ENCODE assay signal across 12 cellular contexts in the genomic region with DNA sequence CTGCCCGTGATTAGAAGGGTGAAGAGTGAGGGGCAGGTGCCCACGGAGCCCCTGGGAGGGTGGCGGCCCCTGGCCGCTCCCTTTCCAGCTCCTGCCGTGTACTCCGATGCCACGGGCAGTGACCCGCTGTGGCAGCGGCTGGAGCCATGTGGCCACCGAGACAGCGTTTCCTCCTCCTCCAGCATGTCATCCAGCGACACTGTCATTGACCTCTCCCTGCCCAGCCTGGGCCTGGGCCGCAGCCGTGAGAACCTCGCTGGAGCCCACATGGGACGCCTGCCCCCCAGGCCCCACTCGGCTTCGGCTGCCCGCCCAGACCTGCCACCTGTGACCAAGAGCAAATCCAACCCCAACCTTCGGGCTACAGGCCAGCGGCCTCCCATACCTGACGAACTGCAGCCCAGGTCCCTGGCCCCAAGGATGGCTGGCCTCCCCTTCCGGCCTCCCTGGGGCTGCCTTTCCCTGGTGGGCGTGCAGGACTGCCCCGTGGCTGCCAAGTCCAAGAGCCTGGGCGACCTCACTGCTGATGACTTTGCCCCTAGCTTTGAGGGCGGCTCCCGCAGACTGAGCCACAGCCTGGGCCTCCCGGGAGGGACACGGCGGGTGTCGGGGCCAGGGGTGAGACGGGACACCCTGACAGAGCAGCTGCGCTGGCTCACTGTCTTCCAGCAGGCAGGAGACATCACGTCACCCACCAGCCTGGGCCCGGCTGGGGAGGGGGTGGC. TPM values are rescaled to one million over a fixed set of nuclear protein-coding genes. Genes with fewer than 3 reads are reported as not detected.
DNase-seq lines count a peak whose midpoint lies in the region; ATAC-seq, FAIRE-seq and TF ChIP-seq lines count a peak whose summit lies in the region.
"Had no signal": no experiment of that assay in that cellular context is flagged by ENCODE, and none has a peak within 500 bp of the region (broad histone marks: within the 10 kb centered on the region; RNA-seq: fewer than 3 reads in every experiment).

No MANE protein-coding gene starts in this region.

- no peaks in the 10 kb centered on the region for H3K27me3 Mint-ChIP-seq in activated CD4-positive, alpha-beta T cell treated with anti-CD3 and anti-CD28 coated beads, Interleukin-2, amount 10 ng/mL, durations not matched to agents 24 days and 14 days
- H3K27me3 Mint-ChIP-seq: CD8-positive, alpha-beta memory T cell had no signal

- peaks cover 15 to 27% (median 24%) of the 10 kb centered on the region in 11 experiments for H3K36me3 ChIP-seq in BLaER1 treated with 17β-estradiol and CSF1 and Interleukin-3, amounts not matched to agents 10 nM and 100 nM
- H3K36me3 ChIP-seq in K562 (ENCODE audit: control insufficient read depth, insufficient read depth, low read length) (peaks cover 20% of the 10 kb centered on the region; the same call in 2 of the 3 replicates), osteoblast (ENCODE audit: insufficient read depth, low read length) (peaks cover 5% of the 10 kb centered on the region)
- H3K36me3 ChIP-seq: BE2C had no signal

- H3K4me2 ChIP-seq in BLaER1 treated with 17β-estradiol and CSF1 and Interleukin-3, amounts not matched to agents 10 nM and 100 nM, result peak overlapping the region in 6 of 11 experiments; percentile 6 to 41 (median 10); a peak in 5 of 22 replicates
- H3K4me2 ChIP-seq in K562 (ENCODE audit: insufficient read depth, low read length) (no peak overlapping the region), osteoblast (ENCODE audit: insufficient read depth, low read length) (no peak overlapping the region)

- no peaks in the 10 kb centered on the region for H3K9me3 Mint-ChIP-seq in activated CD4-positive, alpha-beta T cell treated with anti-CD3 and anti-CD28 coated beads, Interleukin-2, amount 10 ng/mL, durations not matched to agents 24 days and 14 days
- H3K9me3 Mint-ChIP-seq: CD8-positive, alpha-beta memory T cell had no signal

- no TSS peak for BruUV-seq in K562 (replicated peaks; lab: Mats Ljungman, UMichigan)

- H3K4me3 ChIP-seq in BLaER1 treated with 17β-estradiol and CSF1 and Interleukin-3, amounts not matched to agents 10 nM and 100 nM, result no peak overlapping the region
- H3K4me3 ChIP-seq in K562, result no peak overlapping the region
- H3K4me3 ChIP-seq in osteoblast (ENCODE audit: insufficient read depth, low read length), result no peak overlapping the region

- peaks cover 35 to 63% (median 48%) of the 10 kb centered on the region in 10 experiments for H3K4me1 ChIP-seq in BLaER1 treated with 17β-estradiol and CSF1 and Interleukin-3, amounts not matched to agents 10 nM and 100 nM
- peaks cover 0 to 88% of the 10 kb centered on the region in 2 experiments; a peak in 2 of 5 replicates for H3K4me1 ChIP-seq in K562 (replicated peaks in 1 of 2; ENCODE audit: control insufficient read depth in 2 of 2, insufficient read depth in 2 of 2, low read length in 2 of 2)
- H3K4me1 ChIP-seq in osteoblast (ENCODE audit: insufficient read depth, low read length), result no peaks in the 10 kb centered on the region
- H3K4me1 ChIP-seq: BE2C had no signal

- peak overlapping the region in 1 of 11 experiments; percentile 15; a peak in 2 of 22 replicates for H3K9ac ChIP-seq in BLaER1 treated with 17β-estradiol and CSF1 and Interleukin-3, amounts not matched to agents 10 nM and 100 nM
- no peak overlapping the region; a peak in 1 of 4 replicates for H3K9ac ChIP-seq in K562 (ENCODE audit: insufficient read depth in 1 of 2, low read depth in 2 of 2, low read length in 2 of 2)

- 14% methylated on average over 31 of the region's 36 CpGs for WGBS in K562 (ENCODE audit: insufficient coverage, low coverage, missing lambda C conversion rate)

- peaks cover 3% of the 10 kb centered on the region for H3K4me1 Mint-ChIP-seq in activated CD4-positive, alpha-beta T cell treated with anti-CD3 and anti-CD28 coated beads, Interleukin-2, amount 10 ng/mL, durations not matched to agents 24 days and 14 days

- H3K79me2 ChIP-seq in K562 (ENCODE audit: control insufficient read depth, insufficient read depth, low read length), result no peaks in the 10 kb centered on the region
- H3K79me2 ChIP-seq in osteoblast (ENCODE audit: insufficient read depth, low read length), result no peaks in the 10 kb centered on the region

- ATAC-seq in K562, result no peak
- ATAC-seq in GM19351 (IDR thresholded peaks at IDR 0.05; ENCODE audit: unreplicated experiment), result no peak

- no peak overlapping the region for H3K27ac ChIP-seq in BLaER1 treated with 17β-estradiol and CSF1 and Interleukin-3, amounts not matched to agents 10 nM and 100 nM
- H3K27ac ChIP-seq in K562 (ENCODE audit: extremely low read depth, low read depth, low read length), result no peak overlapping the region
- no peak overlapping the region for H3K27ac ChIP-seq in osteoblast (ENCODE audit: low read depth, low read length)

- POLR2A ChIA-PET in K562 (lab: Yijun Ruan, JAX), result no interaction called here

- H3K4me3 Mint-ChIP-seq in activated CD4-positive, alpha-beta T cell treated with anti-CD3 and anti-CD28 coated beads, Interleukin-2, amount 10 ng/mL, durations not matched to agents 24 days and 14 days, result no peak overlapping the region
- H3K4me3 Mint-ChIP-seq: CD8-positive, alpha-beta memory T cell had no signal

- peak; percentile 45 for DNase-seq in GM03348 (ENCODE audit: low spot score)
- no peak for DNase-seq in K562 (ENCODE audit: extremely low read depth in 1 of 4, low spot score in 3 of 4)
- DNase-seq in osteoblast (ENCODE audit: insufficient read length, low spot score, missing footprints), result peak; percentile 89
- DNase-seq in activated CD4-positive, alpha-beta T cell treated with anti-CD3 and anti-CD28 coated beads, Interleukin-2, amount 10 ng/mL, durations not matched to agents 24 days and 14 days, result no peak
- DNase-seq in COLO668 (lab: John Stamatoyannopoulos, UW; ENCODE audit: unreplicated experiment), result no peak
- DNase-seq: BE2C; CD8-positive, alpha-beta memory T cell; Kasumi-1; NCI-H2029; NCI-H510A treated with DMSO at 0.1 percent for 48 hours had no signal

- H3K9me3 ChIP-seq in BLaER1 treated with 17β-estradiol and CSF1 and Interleukin-3, amounts not matched to agents 10 nM and 100 nM (replicated peaks in 1 of 11), result no peaks in the 10 kb centered on the region
- H3K9me3 ChIP-seq in K562 (replicated peaks; ENCODE audit: control insufficient read depth, insufficient read depth, low read depth, low read length), result no peaks in the 10 kb centered on the region
- no peaks in the 10 kb centered on the region for H3K9me3 ChIP-seq in osteoblast (ENCODE audit: low read depth, low read length)
- H3K9me3 ChIP-seq: BE2C had no signal

- H3K9me1 ChIP-seq in K562 (ENCODE audit: control insufficient read depth, insufficient read depth, low read length), result peaks cover under 1% of the 10 kb centered on the region

- H3K36me3 Mint-ChIP-seq in activated CD4-positive, alpha-beta T cell treated with anti-CD3 and anti-CD28 coated beads, Interleukin-2, amount 10 ng/mL, durations not matched to agents 24 days and 14 days (ENCODE audit: low read depth), result peaks cover 2% of the 10 kb centered on the region

- TF ChIP-seq RAD21 in K562 (CRISPR knock-in tag; conservative IDR thresholded peaks at IDR 0.05 in 1 of 2, IDR thresholded peaks at IDR 0.05 in 1 of 2), result no peak

- no peak for FAIRE-seq in K562 (lab: Jason Lieb, UNC)

- no peak for TF ChIP-seq EP300 in K562 (IDR thresholded peaks at IDR 0.05; ENCODE audit: low read length)

- H3K27me3 ChIP-seq in BLaER1 treated with 17β-estradiol and CSF1 and Interleukin-3, amounts not matched to agents 10 nM and 100 nM, result no peaks in the 10 kb centered on the region
- H3K27me3 ChIP-seq in K562 (ENCODE audit: control insufficient read depth in 2 of 2, insufficient read depth in 2 of 2, low read length in 2 of 2) (peaks cover 25 to 40% of the 10 kb centered on the region in 2 experiments; a peak in 4 of 5 replicates), osteoblast (ENCODE audit: insufficient read depth, low read length) (peaks cover 28% of the 10 kb centered on the region)
- H3K27me3 ChIP-seq: BE2C had no signal

- in situ Hi-C loops in K562 (cut with MboI), result no loop called here

- TF ChIP-seq CTCF in K562 (IDR thresholded peaks at IDR 0.05 in 2 of 3, conservative IDR thresholded peaks at IDR 0.05 in 1 of 3; ENCODE audit: insufficient read depth in 2 of 3, low read depth in 1 of 3, low read length in 3 of 3) (no peak), osteoblast (IDR thresholded peaks at IDR 0.05; ENCODE audit: extremely low read depth, low read depth, low read length) (no peak)

- CTCF ChIA-PET in K562 (lab: Yijun Ruan, JAX; ENCODE audit: low intra/inter-chr PET ratio), result no interaction called here

- TF ChIP-seq POLR2A in K562 (conservative IDR thresholded peaks at IDR 0.05), result no peak

- no peak overlapping the region for H2AFZ ChIP-seq in K562 (ENCODE audit: low read depth, low read length)
- no peak overlapping the region for H2AFZ ChIP-seq in osteoblast (ENCODE audit: low read length)

- intact Hi-C loops in K562 (cut with micrococcal nuclease), result no loop called here
- intact Hi-C loops in activated CD4-positive, alpha-beta T cell treated with anti-CD3 and anti-CD28 coated beads, Interleukin-2, amount 10 ng/mL, durations not matched to agents 24 days and 14 days (cut with micrococcal nuclease), result no loop called here

- H4K20me1 ChIP-seq in BLaER1 treated with 17β-estradiol and CSF1 and Interleukin-3, amounts not matched to agents 10 nM and 100 nM, result peaks cover 14 to 79% (median 53%) of the 10 kb centered on the region in 11 experiments; a peak in 21 of 22 replicates
- peaks cover 10% of the 10 kb centered on the region; the same call in 1 of the 2 replicates for H4K20me1 ChIP-seq in K562 (replicated peaks; ENCODE audit: control insufficient read depth, insufficient read depth, low read length)
- H4K20me1 ChIP-seq in osteoblast (ENCODE audit: insufficient read depth, low read length), result peaks cover 5% of the 10 kb centered on the region

- no peak overlapping the region for H3K27ac Mint-ChIP-seq in activated CD4-positive, alpha-beta T cell treated with anti-CD3 and anti-CD28 coated beads, Interleukin-2, amount 10 ng/mL, durations not matched to agents 24 days and 14 days
- H3K27ac Mint-ChIP-seq: CD8-positive, alpha-beta memory T cell had no signal

RNA-seq across cellular contexts. Expression of a gene that starts 22.0 kb away (rescaled TPM):
- 114 and 307 TPM in 2 replicates for total RNA-seq in K562 (2011; cell fraction: chromatin; rRNA removed; ENCODE audit: low replicate concordance)
- 194 and 202 TPM in 2 replicates for total RNA-seq in K562 (2011; cell fraction: nucleolus; rRNA removed)
- 119 and 146 TPM in 2 replicates for total RNA-seq in K562 (2011; cell fraction: nucleoplasm; rRNA removed)
- total RNA-seq in K562 (2014; rRNA removed), result 39.6 and 50.7 TPM in 2 replicates
- 15.3 and 19.2 TPM in 2 replicates for total RNA-seq in K562 (2014; rRNA removed; fragmentation: Illumina TruSeq; extraction: Trizol)
- total RNA-seq in K562 (2015; rRNA removed; fragmentation: Illumina TruSeq; extraction: Trizol), result 29.7 and 32.0 TPM in 2 replicates
- total RNA-seq in K562 (2021), result 55.6 and 61.3 TPM in 2 replicates
- 23.3 and 39.3 TPM in 2 replicates for polyA plus RNA-seq in K562 (2011; rRNA removed)
- 21.3 and 25.3 TPM in 2 replicates for polyA plus RNA-seq in K562 (2011; cell fraction: cytosol; rRNA removed)
- polyA plus RNA-seq in K562 (2011; cell fraction: nucleus; rRNA removed), result 181 and 249 TPM in 2 replicates
- polyA plus RNA-seq in K562 (2012), result 28.4 and 32.3 TPM in 2 replicates
- polyA plus RNA-seq in K562 (2014; fragmentation: Illumina TruSeq; extraction: Trizol), result 31.5 and 31.8 TPM in 2 replicates
- 1 to 10 TPM in 1 of 2 experiments, under 1 TPM in 1; 0.93 to 1.4 TPM for polyA plus RNA-seq in K562 (2014; fragmentation: Nextera tagmentation; extraction: Ambion mirVana)
- polyA plus RNA-seq in K562 (2014; rRNA removed), result 41.3 and 42.3 TPM in 2 replicates
- polyA minus RNA-seq in K562 (2011; rRNA and poly(A)+ RNA removed), result 22.3 and 22.4 TPM in 2 replicates
- 35.2 and 42.6 TPM in 2 replicates for polyA minus RNA-seq in K562 (2011; cell fraction: cytosol; rRNA and poly(A)+ RNA removed)
- polyA minus RNA-seq in K562 (2011; cell fraction: nucleus; rRNA and poly(A)+ RNA removed), result 116 and 142 TPM in 2 replicates
- total RNA-seq in osteoblast, result 15.2 and 18.6 TPM in 2 replicates
- 55.2 and 56.7 TPM in 2 replicates for total RNA-seq in activated CD4-positive, alpha-beta T cell treated with anti-CD3 and anti-CD28 coated beads, Interleukin-2, amount 10 ng/mL, durations not matched to agents 24 days and 14 days

RNA-seq across cellular contexts. Expression of a gene that starts 25.7 kb away (rescaled TPM):
- total RNA-seq in K562 (2011; cell fraction: chromatin; rRNA removed; ENCODE audit: low replicate concordance), result not detected in 2 replicates
- total RNA-seq in K562 (2011; cell fraction: nucleolus; rRNA removed), result not detected in 2 replicates
- not detected in 2 replicates for total RNA-seq in K562 (2011; cell fraction: nucleoplasm; rRNA removed)
- total RNA-seq in K562 (2014; rRNA removed) (not detected in 2 replicates), K562 (2014; rRNA removed; fragmentation: Illumina TruSeq; extraction: Trizol) (not detected in 2 replicates), K562 (2015; rRNA removed; fragmentation: Illumina TruSeq; extraction: Trizol) (not detected in 2 replicates), K562 (2021) (not detected in 2 replicates), osteoblast (not detected in 2 replicates)
- polyA plus RNA-seq in K562 (2011; rRNA removed) (not detected in 2 replicates), K562 (2014; fragmentation: Illumina TruSeq; extraction: Trizol) (not detected in 2 replicates), K562 (2014; fragmentation: Nextera tagmentation; extraction: Ambion mirVana) (not detected), K562 (2014; rRNA removed) (not detected in 2 replicates)
- polyA plus RNA-seq in K562 (2011; cell fraction: cytosol; rRNA removed), result 0.04 TPM in 1 of 2 replicates, not detected in the other
- polyA plus RNA-seq in K562 (2011; cell fraction: nucleus; rRNA removed), result not detected in 2 replicates
- not detected in 2 replicates for polyA plus RNA-seq in K562 (2012)
- not detected in 2 replicates for polyA minus RNA-seq in K562 (2011; rRNA and poly(A)+ RNA removed)
- polyA minus RNA-seq in K562 (2011; cell fraction: cytosol; rRNA and poly(A)+ RNA removed), result not detected in 2 replicates
- polyA minus RNA-seq in K562 (2011; cell fraction: nucleus; rRNA and poly(A)+ RNA removed), result not detected in 2 replicates
- total RNA-seq in activated CD4-positive, alpha-beta T cell treated with anti-CD3 and anti-CD28 coated beads, Interleukin-2, amount 10 ng/mL, durations not matched to agents 24 days and 14 days, result not detected in 2 replicates
- total RNA-seq: CD8-positive, alpha-beta memory T cell had no signal
- polyA plus RNA-seq: CD8-positive, alpha-beta memory T cell had no signal

RNA-seq across cellular contexts. Expression of a gene that starts 28.3 kb away (rescaled TPM):
- total RNA-seq in K562 (2011; cell fraction: chromatin; rRNA removed; ENCODE audit: low replicate concordance), result 0.07 TPM in 1 of 2 replicates, not detected in the other
- not detected in 2 replicates for total RNA-seq in K562 (2011; cell fraction: nucleolus; rRNA removed)
- total RNA-seq in K562 (2011; cell fraction: nucleoplasm; rRNA removed), result not detected in 2 replicates
- total RNA-seq in K562 (2014; rRNA removed) (not detected in 2 replicates), K562 (2014; rRNA removed; fragmentation: Illumina TruSeq; extraction: Trizol) (not detected in 2 replicates), K562 (2015; rRNA removed; fragmentation: Illumina TruSeq; extraction: Trizol) (not detected in 2 replicates), K562 (2021) (0.04 and 0.16 TPM in 2 replicates), osteoblast (under 0.01 TPM in 1 of 2 replicates, not detected in the other)
- polyA plus RNA-seq in K562 (2011; rRNA removed) (not detected in 2 replicates), K562 (2014; fragmentation: Illumina TruSeq; extraction: Trizol) (not detected in 2 replicates), K562 (2014; fragmentation: Nextera tagmentation; extraction: Ambion mirVana) (not detected), K562 (2014; rRNA removed) (not detected in 2 replicates)
- polyA plus RNA-seq in K562 (2011; cell fraction: cytosol; rRNA removed), result not detected in 2 replicates
- 0.01 and 0.04 TPM in 2 replicates for polyA plus RNA-seq in K562 (2011; cell fraction: nucleus; rRNA removed)
- polyA plus RNA-seq in K562 (2012), result not detected in 2 replicates
- not detected in 2 replicates for polyA minus RNA-seq in K562 (2011; rRNA and poly(A)+ RNA removed)
- polyA minus RNA-seq in K562 (2011; cell fraction: cytosol; rRNA and poly(A)+ RNA removed), result not detected in 2 replicates
- not detected in 2 replicates for polyA minus RNA-seq in K562 (2011; cell fraction: nucleus; rRNA and poly(A)+ RNA removed)
- 2.2 and 2.8 TPM in 2 replicates for total RNA-seq in activated CD4-positive, alpha-beta T cell treated with anti-CD3 and anti-CD28 coated beads, Interleukin-2, amount 10 ng/mL, durations not matched to agents 24 days and 14 days

RNA-seq across cellular contexts. Expression of a gene that starts 51.8 kb away (rescaled TPM):
- total RNA-seq in K562 (2011; cell fraction: chromatin; rRNA removed; ENCODE audit: low replicate concordance), result 2.5 and 7.5 TPM in 2 replicates
- total RNA-seq in K562 (2011; cell fraction: nucleolus; rRNA removed), result 4.8 and 5.5 TPM in 2 replicates
- total RNA-seq in K562 (2011; cell fraction: nucleoplasm; rRNA removed), result 3.3 and 3.4 TPM in 2 replicates
- total RNA-seq in K562 (2014; rRNA removed), result 0.68 and 0.73 TPM in 2 replicates
- 0.11 and 0.16 TPM in 2 replicates for total RNA-seq in K562 (2014; rRNA removed; fragmentation: Illumina TruSeq; extraction: Trizol)
- total RNA-seq in K562 (2015; rRNA removed; fragmentation: Illumina TruSeq; extraction: Trizol), result 1.1 and 1.3 TPM in 2 replicates
- 1.8 and 2.1 TPM in 2 replicates for total RNA-seq in K562 (2021)
- 0.68 and 1.3 TPM in 2 replicates for polyA plus RNA-seq in K562 (2011; rRNA removed)
- polyA plus RNA-seq in K562 (2011; cell fraction: cytosol; rRNA removed), result 0.97 and 1.0 TPM in 2 replicates
- 11.2 and 14.0 TPM in 2 replicates for polyA plus RNA-seq in K562 (2011; cell fraction: nucleus; rRNA removed)
- polyA plus RNA-seq in K562 (2012), result 3.3 and 11.5 TPM in 2 replicates
- 0.58 and 0.89 TPM in 2 replicates for polyA plus RNA-seq in K562 (2014; fragmentation: Illumina TruSeq; extraction: Trizol)
- not detected for polyA plus RNA-seq in K562 (2014; fragmentation: Nextera tagmentation; extraction: Ambion mirVana)
- polyA plus RNA-seq in K562 (2014; rRNA removed), result 1.6 and 2.3 TPM in 2 replicates
- 0.15 and 0.18 TPM in 2 replicates for polyA minus RNA-seq in K562 (2011; rRNA and poly(A)+ RNA removed)
- polyA minus RNA-seq in K562 (2011; cell fraction: cytosol; rRNA and poly(A)+ RNA removed), result not detected in 2 replicates
- polyA minus RNA-seq in K562 (2011; cell fraction: nucleus; rRNA and poly(A)+ RNA removed), result 1.6 and 2.0 TPM in 2 replicates
- total RNA-seq in osteoblast, result 29.2 and 36.6 TPM in 2 replicates
- 207 and 209 TPM in 2 replicates for total RNA-seq in activated CD4-positive, alpha-beta T cell treated with anti-CD3 and anti-CD28 coated beads, Interleukin-2, amount 10 ng/mL, durations not matched to agents 24 days and 14 days

Comparison
In these comparisons a context has a peak if more than half of its experiments do, and no peak if none do; other contexts are left out.
1. H3K4me2 ChIP-seq: peak in BLaER1 treated with 17β-estradiol and CSF1 and Interleukin-3, amounts not matched to agents 10 nM and 100 nM (6 of 11); none in K562 (single experiment) and osteoblast (single experiment).
2. DNase-seq: peak in GM03348 (single experiment) and osteoblast (single experiment); none in K562 (0 of 4), activated CD4-positive, alpha-beta T cell treated with anti-CD3 and anti-CD28 coated beads, Interleukin-2, amount 10 ng/mL, durations not matched to agents 24 days and 14 days (single experiment) and COLO668 (single experiment).